ENCODE assay signal across 11 cellular contexts in genomic region chr1:88661951-88662664, GRCh38. TPM values are rescaled to one million over a fixed set of nuclear protein-coding genes. Genes with fewer than 3 reads are reported as not detected.
A peak's percentile ranks its signal among the peaks of the same experiment; 100 is the strongest.
DNase-seq lines count a peak whose midpoint lies in the region; ATAC-seq and TF ChIP-seq lines count a peak whose summit lies in the region.
"Had no signal": no experiment of that assay in that cellular context is flagged by ENCODE, and none has a peak within 500 bp of the region (broad histone marks: within the 10 kb centered on the region; RNA-seq: fewer than 3 reads in every experiment).

No MANE protein-coding gene starts in this region.

- TF ChIP-seq POLR2A in adrenal gland (IDR thresholded peaks at IDR 0.05): no peak

- no peaks in the 10 kb centered on the region for H3K36me3 Mint-ChIP-seq in endothelial cell (ENCODE audit: low read depth, unreplicated experiment)

- no peaks in the 10 kb centered on the region for H3K27me3 ChIP-seq in ACC112 (ENCODE audit: insufficient read depth, low read length)
- no peaks in the 10 kb centered on the region for H3K27me3 ChIP-seq in adrenal gland
- peaks cover 0 to under 1% of the 10 kb centered on the region in 2 donors for H3K27me3 ChIP-seq in tibial artery
- H3K27me3 ChIP-seq: sigmoid colon, transverse colon had no signal

- peak; percentile 41 for ATAC-seq in GM19324 (IDR thresholded peaks at IDR 0.05; ENCODE audit: low FRiP score, unreplicated experiment)
- peak; percentile 60 for ATAC-seq in HG03159 (IDR thresholded peaks at IDR 0.05; ENCODE audit: unreplicated experiment)

- peak overlapping the region; percentile 97 for H2AFZ ChIP-seq in ACC112 (ENCODE audit: low read length, unreplicated experiment)

- WGBS in adrenal gland, 4 donors: 13 to 60% (median 30%) methylated on average over 2 of the region's 2 CpGs

- peaks cover 12% of the 10 kb centered on the region for H3K4me1 Mint-ChIP-seq in endothelial cell (ENCODE audit: unreplicated experiment)

- H3K9me3 ChIP-seq in adrenal gland (replicated peaks in 1 of 3) (no peaks in the 10 kb centered on the region), tibial artery (no peaks in the 10 kb centered on the region)
- H3K9me3 ChIP-seq: sigmoid colon, transverse colon had no signal

- H3K4me1 ChIP-seq in ACC112 (ENCODE audit: control insufficient read depth, insufficient read depth, low read length, unreplicated experiment) (peaks cover 11% of the 10 kb centered on the region), adrenal gland (replicated peaks in 1 of 2) (peaks cover 0 to 8% of the 10 kb centered on the region in 2 donors), tibial artery (no peaks in the 10 kb centered on the region)
- H3K4me1 ChIP-seq: sigmoid colon had no signal

- no peak overlapping the region for H3K4me3 Mint-ChIP-seq in endothelial cell (ENCODE audit: unreplicated experiment)

- H3K36me3 ChIP-seq in ACC112 (ENCODE audit: insufficient read depth, low read length): no peaks in the 10 kb centered on the region
- no peaks in the 10 kb centered on the region for H3K36me3 ChIP-seq in adrenal gland (replicated peaks in 1 of 2)
- no peaks in the 10 kb centered on the region for H3K36me3 ChIP-seq in tibial artery
- H3K36me3 ChIP-seq: sigmoid colon, transverse colon had no signal

- TF ChIP-seq CTCF in endothelial cell (IDR thresholded peaks at IDR 0.05; ENCODE audit: unreplicated experiment): no peak
- no peak for TF ChIP-seq CTCF in adrenal gland (IDR thresholded peaks at IDR 0.05)
- no peak for TF ChIP-seq CTCF in tibial artery (IDR thresholded peaks at IDR 0.05)

- no peak overlapping the region for H3K27ac ChIP-seq in ACC112 (ENCODE audit: low read depth, low read length)
- H3K27ac ChIP-seq in adrenal gland: no peak overlapping the region
- H3K27ac ChIP-seq in tibial artery: no peak overlapping the region
- H3K27ac ChIP-seq: sigmoid colon, transverse colon had no signal

- H3K4me3 ChIP-seq in ACC112 (ENCODE audit: low read depth, low read length) (no peak overlapping the region), adrenal gland (no peak overlapping the region), tibial artery (no peak overlapping the region)
- H3K4me3 ChIP-seq: sigmoid colon, transverse colon had no signal

- no peaks in the 10 kb centered on the region for H3K9me3 Mint-ChIP-seq in endothelial cell (ENCODE audit: unreplicated experiment)

- no peaks in the 10 kb centered on the region for H3K27me3 Mint-ChIP-seq in endothelial cell (ENCODE audit: unreplicated experiment)

- H3K79me2 ChIP-seq in ACC112 (ENCODE audit: control insufficient read depth, insufficient read depth, low read length, unreplicated experiment): no peaks in the 10 kb centered on the region

- intact Hi-C loops in adrenal gland (cut with DNase I): loop anchor here in 1 of 2 donors (10.0 kb wide), 1 partner anchor 213 kb away; no protein-coding TSS in a partner anchor
- intact Hi-C loops in tibial artery (cut with DNase I; ENCODE audit: low total_unique reads): no loop called here

- DNase-seq in endothelial cell (ENCODE audit: low spot score): no peak
- no peak for DNase-seq in HUDEP-2 (lab: John Stamatoyannopoulos, UW; ENCODE audit: unreplicated experiment in 76 of 76)
- no peak for DNase-seq in adrenal gland
- no peak for DNase-seq in tibial artery
- DNase-seq in HuH-7.5 (ENCODE audit: low spot score): no peak
- DNase-seq: NCI-H2029, sigmoid colon, transverse colon had no signal

- peak overlapping the region; percentile 77 for H3K27ac Mint-ChIP-seq in endothelial cell (ENCODE audit: unreplicated experiment)

RNA-seq across cellular contexts. Expression of gene PKN2, which starts 22.0 kb away (rescaled TPM):
- total RNA-seq in endothelial cell (ENCODE audit: unreplicated experiment) (51.0 TPM), adrenal gland (10 to 100 TPM; 20.4 to 49.4 (median 42.7) TPM)
- 10 to 100 TPM; 10.9 to 28.8 (median 13.2) TPM for polyA plus RNA-seq in adrenal gland
